Comparison of ENCODE assay signal across 10 cellular contexts in the genomic region with DNA sequence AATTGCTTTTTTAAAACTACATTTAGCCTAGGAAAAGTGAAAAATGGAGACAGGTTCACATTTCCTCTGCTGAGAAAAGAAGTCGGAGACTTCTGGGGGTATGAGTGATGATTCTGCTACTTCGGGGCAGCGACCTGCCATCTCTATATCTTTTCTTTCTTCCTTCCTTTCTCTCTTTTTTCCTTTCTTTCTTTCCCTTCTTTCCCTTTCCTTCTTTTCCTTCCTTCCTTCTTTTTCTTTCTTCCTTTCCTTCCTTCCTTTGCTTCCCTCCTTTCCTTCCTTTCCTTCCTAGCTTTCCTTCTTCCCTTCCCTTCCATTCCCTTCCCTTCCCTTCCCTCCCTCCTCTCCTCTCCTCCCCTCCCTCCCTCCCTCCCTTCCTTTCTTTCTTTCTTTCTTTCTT.
"Had no signal": no experiment of that assay in that cellular context is flagged by ENCODE, and none has a peak within 500 bp of the region (broad histone marks: within the 10 kb centered on the region; RNA-seq: fewer than 3 reads in every experiment).

No MANE protein-coding gene starts in this region.

- H3K36me3 ChIP-seq: HAP-1 had no signal

- H3K4me3 ChIP-seq: GM23248, HAP-1 had no signal

- H2AFZ ChIP-seq: GM23248 had no signal

- H3K9ac ChIP-seq: GM23248, KMS-11 had no signal

- ATAC-seq: HCT116 had no signal

- H3K27ac ChIP-seq: GM23248, HL-60, KMS-11 had no signal

- H3K9me3 ChIP-seq: HAP-1 had no signal

- H3K4me2 ChIP-seq: KMS-11 had no signal

- DNase-seq: GM23248, GOT3, H7, IMR-90, Karpas-422, KBM-7 had no signal
